In the genomic region with DNA sequence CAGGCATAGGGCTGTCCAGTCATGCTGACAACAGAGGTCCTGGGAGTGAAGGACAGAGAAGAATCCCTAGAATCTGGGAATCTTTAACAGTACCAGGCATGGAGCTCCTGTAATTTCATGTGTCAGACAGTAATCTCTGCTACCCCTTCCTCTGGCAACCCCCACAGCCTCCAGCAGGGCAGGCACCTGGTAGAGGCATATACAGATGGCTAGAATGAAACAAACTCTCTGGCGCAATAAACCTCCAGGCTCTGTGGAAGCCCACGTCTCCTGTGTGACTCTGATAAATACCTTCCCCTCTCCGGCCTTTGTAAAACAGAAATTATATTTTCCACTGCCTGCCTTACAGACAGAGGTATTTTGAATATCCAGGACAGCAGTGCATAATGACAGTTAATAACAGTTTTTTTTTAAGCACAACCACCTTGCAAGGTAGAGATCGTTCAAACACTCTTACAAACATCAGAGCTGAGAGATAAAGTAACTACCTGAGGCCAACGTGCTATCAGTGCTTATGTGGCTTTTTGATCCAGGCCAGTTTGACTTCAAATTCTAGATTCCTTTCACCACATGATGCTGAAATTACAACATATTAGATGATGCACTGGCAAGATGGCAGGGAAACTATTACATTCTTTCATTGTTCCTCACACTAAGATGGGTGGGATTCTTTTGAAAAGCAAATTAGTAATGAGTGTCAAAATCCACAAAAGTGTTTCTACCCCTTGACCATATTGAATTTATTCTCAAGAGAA, we compare ENCODE assay signal across 18 cellular contexts. TPM values are rescaled to one million over a fixed set of nuclear protein-coding genes. Genes with fewer than 3 reads are reported as not detected.
DNase-seq lines count a peak whose midpoint lies in the region; ATAC-seq and TF ChIP-seq lines count a peak whose summit lies in the region.
"Had no signal": no experiment of that assay in that cellular context is flagged by ENCODE, and none has a peak within 500 bp of the region (broad histone marks: within the 10 kb centered on the region; RNA-seq: fewer than 3 reads in every experiment).

No MANE protein-coding gene starts in this region.

- H3K27me3 ChIP-seq in mammary epithelial cell (ENCODE audit: insufficient read depth, low read length), result no peaks in the 10 kb centered on the region
- H3K27me3 ChIP-seq in breast epithelium, result no peaks in the 10 kb centered on the region
- H3K27me3 ChIP-seq: ovary, testis had no signal

- H3K27ac ChIP-seq in mammary epithelial cell (ENCODE audit: insufficient read depth, low read depth, low read length) (no peak overlapping the region), breast epithelium (no peak overlapping the region)
- H3K27ac ChIP-seq: ovary, testis had no signal

- BruUV-seq in mammary epithelial cell (replicated peaks; lab: Mats Ljungman, UMichigan), result no TSS peak

- dilution Hi-C loops in mammary epithelial cell (cut with HindIII; ENCODE audit: low sequenced_read_pairs), result no loop called here

- DNase-seq in mammary epithelial cell (no peak), breast epithelium (ENCODE audit: low spot score in 2 of 2) (no peak), NB4 (ENCODE audit: low read depth) (peak; percentile 11), COLO668 (lab: John Stamatoyannopoulos, UW; ENCODE audit: unreplicated experiment) (no peak)
- no peak for DNase-seq in central memory CD8-positive, alpha-beta T cell (ENCODE audit: low spot score in 2 of 2)
- DNase-seq in stimulated activated effector memory CD8-positive, alpha-beta T cell treated with anti-CD3 and anti-CD28 coated beads, Interleukin-12 subunit alpha, Interleukin-12 subunit beta, amount 100 ng/mL, for 72 hours (ENCODE audit: low spot score in 2 of 2), result no peak
- DNase-seq: activated CD4-positive, alpha-beta T cell treated with anti-CD3 and anti-CD28 coated beads for 4 hours; DMS53; head of caudate nucleus; kidney; midbrain; NCI-H510A; ovary; RPMI8226; testis had no signal

- TF ChIP-seq CTCF in mammary epithelial cell (conservative IDR thresholded peaks at IDR 0.05 in 1 of 2, IDR thresholded peaks at IDR 0.05 in 1 of 2; ENCODE audit: extremely low read depth in 1 of 2, insufficient read depth in 1 of 2, low read depth in 1 of 2, low read length in 2 of 2) (no peak), breast epithelium (IDR thresholded peaks at IDR 0.05) (no peak), NB4 (IDR thresholded peaks at IDR 0.05; ENCODE audit: low read depth, low read length) (no peak)

- H3K4me3 ChIP-seq in mammary epithelial cell (replicated peaks in 1 of 3; ENCODE audit: insufficient read depth in 1 of 3, low read depth in 2 of 3, low read length in 3 of 3), result no peak overlapping the region
- no peak overlapping the region for H3K4me3 ChIP-seq in breast epithelium
- no peak overlapping the region for H3K4me3 ChIP-seq in NB4 (ENCODE audit: low read depth, low read length)
- H3K4me3 ChIP-seq: ovary, testis had no signal

- H3K9me3 Mint-ChIP-seq in central memory CD8-positive, alpha-beta T cell, result no peaks in the 10 kb centered on the region
- H3K9me3 Mint-ChIP-seq in stimulated activated effector memory CD8-positive, alpha-beta T cell treated with anti-CD3 and anti-CD28 coated beads, Interleukin-12 subunit alpha, Interleukin-12 subunit beta, amount 100 ng/mL, for 72 hours, result no peaks in the 10 kb centered on the region

- no peaks in the 10 kb centered on the region for H3K79me2 ChIP-seq in mammary epithelial cell (ENCODE audit: insufficient read depth, low read length)

- intact Hi-C loops in mammary epithelial cell (cut with micrococcal nuclease), result no loop called here
- intact Hi-C loops in breast epithelium (cut with DNase I; ENCODE audit: low total_unique reads), result no loop called here

- H3K4me1 ChIP-seq in mammary epithelial cell (ENCODE audit: insufficient read depth, low read length), result peaks cover 19% of the 10 kb centered on the region
- no peaks in the 10 kb centered on the region for H3K4me1 ChIP-seq in breast epithelium
- H3K4me1 ChIP-seq: testis had no signal

- peaks cover 53% of the 10 kb centered on the region for H3K4me1 Mint-ChIP-seq in central memory CD8-positive, alpha-beta T cell
- peaks cover 49% of the 10 kb centered on the region for H3K4me1 Mint-ChIP-seq in stimulated activated effector memory CD8-positive, alpha-beta T cell treated with anti-CD3 and anti-CD28 coated beads, Interleukin-12 subunit alpha, Interleukin-12 subunit beta, amount 100 ng/mL, for 72 hours

- H3K36me3 ChIP-seq in mammary epithelial cell (ENCODE audit: insufficient read depth, low read length), result no peaks in the 10 kb centered on the region
- no peaks in the 10 kb centered on the region for H3K36me3 ChIP-seq in breast epithelium
- H3K36me3 ChIP-seq: ovary had no signal

- no peaks in the 10 kb centered on the region for H3K36me3 Mint-ChIP-seq in central memory CD8-positive, alpha-beta T cell (ENCODE audit: insufficient read depth)
- no peaks in the 10 kb centered on the region for H3K36me3 Mint-ChIP-seq in stimulated activated effector memory CD8-positive, alpha-beta T cell treated with anti-CD3 and anti-CD28 coated beads, Interleukin-12 subunit alpha, Interleukin-12 subunit beta, amount 100 ng/mL, for 72 hours

- WGBS in mammary epithelial cell (ENCODE audit: low coverage, missing lambda C conversion rate), result 73% methylated on average over 5 of the region's 5 CpGs

- TF ChIP-seq POLR2A in breast epithelium (IDR thresholded peaks at IDR 0.05) (no peak), NB4 (IDR thresholded peaks at IDR 0.05; ENCODE audit: extremely low read depth, insufficient read length) (no peak)

- no peak for ATAC-seq in central memory CD8-positive, alpha-beta T cell (replicated peaks; ENCODE audit: extremely low read depth, poor library complexity, severe bottlenecking)
- ATAC-seq in stimulated activated effector memory CD8-positive, alpha-beta T cell treated with anti-CD3 and anti-CD28 coated beads, Interleukin-12 subunit alpha, Interleukin-12 subunit beta, amount 100 ng/mL, for 72 hours, result no peak
- no peak for ATAC-seq in GM21528 (IDR thresholded peaks at IDR 0.05; ENCODE audit: low FRiP score, unreplicated experiment)
- ATAC-seq in GM21515 (IDR thresholded peaks at IDR 0.05; ENCODE audit: unreplicated experiment), result no peak

- no peak overlapping the region for H3K4me2 ChIP-seq in mammary epithelial cell (ENCODE audit: insufficient read depth, low read depth, low read length)

- no peaks in the 10 kb centered on the region for H3K27me3 Mint-ChIP-seq in central memory CD8-positive, alpha-beta T cell

- peak overlapping the region; percentile 2 for H2AFZ ChIP-seq in mammary epithelial cell (ENCODE audit: low read depth, low read length)

- peak overlapping the region; percentile 78 for H3K27ac Mint-ChIP-seq in central memory CD8-positive, alpha-beta T cell (ENCODE audit: low read depth)
- H3K27ac Mint-ChIP-seq in stimulated activated effector memory CD8-positive, alpha-beta T cell treated with anti-CD3 and anti-CD28 coated beads, Interleukin-12 subunit alpha, Interleukin-12 subunit beta, amount 100 ng/mL, for 72 hours, result peak overlapping the region; percentile 48

- H4K20me1 ChIP-seq in mammary epithelial cell (ENCODE audit: insufficient read depth, low read length), result no peaks in the 10 kb centered on the region

- H3K9me3 ChIP-seq in mammary epithelial cell (replicated peaks; ENCODE audit: insufficient read depth, low read length), result no peaks in the 10 kb centered on the region
- H3K9me3 ChIP-seq in breast epithelium, result no peaks in the 10 kb centered on the region
- H3K9me3 ChIP-seq: ovary, testis had no signal

- H3K4me3 Mint-ChIP-seq in central memory CD8-positive, alpha-beta T cell, result peak overlapping the region; percentile 36
- no peak overlapping the region for H3K4me3 Mint-ChIP-seq in stimulated activated effector memory CD8-positive, alpha-beta T cell treated with anti-CD3 and anti-CD28 coated beads, Interleukin-12 subunit alpha, Interleukin-12 subunit beta, amount 100 ng/mL, for 72 hours

- CTCF ChIA-PET in mammary epithelial cell (lab: Charles Lee; ENCODE audit: low non-redundant PET), result no interaction called here

- in situ Hi-C loops in mammary epithelial cell (cut with MboI; ENCODE audit: low sequenced_read_pairs in 2 of 2), result no loop called here

- no peak overlapping the region for H3K9ac ChIP-seq in mammary epithelial cell (ENCODE audit: insufficient read depth, low read length)

RNA-seq across cellular contexts. Expression of gene TMEM247, which starts 47.7 kb away (rescaled TPM):
- total RNA-seq in mammary epithelial cell (not detected), breast epithelium (not detected)
- polyA plus RNA-seq in mammary epithelial cell, result not detected
- not detected for polyA minus RNA-seq in mammary epithelial cell
- total RNA-seq: kidney; ovary; T-helper 1 cell treated with Interleukin-12 subunit alpha and Interleukin-12 subunit beta and Interleukin-4 antibody, amounts not matched to agents 30 ng/mL and 1 ng/mL, for 36 hours had no signal
- polyA plus RNA-seq: ovary had no signal
